Comparison of ENCODE assay signal across 25 cellular contexts in genomic region chr17:37708008-37708615, GRCh38. TPM values are rescaled to one million over a fixed set of nuclear protein-coding genes. Genes with fewer than 3 reads are reported as not detected.
DNase-seq lines count a peak whose midpoint lies in the region; ATAC-seq, FAIRE-seq and TF ChIP-seq lines count a peak whose summit lies in the region.
"Had no signal": no experiment of that assay in that cellular context is flagged by ENCODE, and none has a peak within 500 bp of the region (broad histone marks: within the 10 kb centered on the region; RNA-seq: fewer than 3 reads in every experiment).

No MANE protein-coding gene starts in this region.

- H2BK15ac ChIP-seq in H1 (ENCODE audit: low read length): no peak overlapping the region
- H2BK15ac ChIP-seq in mesenchymal stem cell (ENCODE audit: low read depth, poor library complexity, severe bottlenecking): no peak overlapping the region

- H3K79me1 ChIP-seq in H1 (ENCODE audit: low read depth, low read length): no peaks in the 10 kb centered on the region
- H3K79me1 ChIP-seq in mesenchymal stem cell (replicated peaks; ENCODE audit: low read length, poor library complexity, severe bottlenecking): peaks cover 3% of the 10 kb centered on the region

- H3K4me2 ChIP-seq in H1 (ENCODE audit: insufficient read depth in 1 of 2, low read depth in 2 of 2, low read length in 2 of 2) (no peak overlapping the region), mesenchymal stem cell (ENCODE audit: low read length, poor library complexity, severe bottlenecking) (no peak overlapping the region), smooth muscle cell (no peak overlapping the region)

- no peak overlapping the region for H2AFZ ChIP-seq in H1 (ENCODE audit: low read length)
- H2AFZ ChIP-seq in mesenchymal stem cell (ENCODE audit: low read depth, low read length): no peak overlapping the region
- no peak overlapping the region for H2AFZ ChIP-seq in smooth muscle cell (ENCODE audit: low read depth)
- H2AFZ ChIP-seq: GM23248 had no signal

- H3K4me1 Mint-ChIP-seq in natural killer cell treated with Interleukin-12 subunit alpha and Interleukin-12 subunit beta and Interleukin-15 and Interleukin-18, amount 100 ng/mL, for 72 hours (ENCODE audit: low read depth in 2 of 2): no peaks in the 10 kb centered on the region
- H3K4me1 Mint-ChIP-seq: T-cell had no signal

- 89% methylated on average over 7 of the region's 7 CpGs; no CpG with 5 or more reads in 1 of the 2 experiments for WGBS in H1 (ENCODE audit: extremely low coverage in 1 of 2, insufficient coverage in 1 of 2, insufficient read length in 1 of 2, insufficient replicate concordance in 2 of 2, low coverage in 1 of 2, low lambda C conversion rate in 2 of 2, missing lambda C conversion rate in 1 of 2), 2 experiments
- WGBS in mesenchymal stem cell: 94% methylated on average over 6 of the region's 7 CpGs
- 68 to 72% methylated on average over 6 to 7 of the region's 7 CpGs for WGBS in upper lobe of left lung, 2 donors
- WGBS in smooth muscle cell (ENCODE audit: low lambda C conversion rate): 88% methylated on average over 7 of the region's 7 CpGs

- H3K23ac ChIP-seq in H1 (ENCODE audit: insufficient read length) (no peak overlapping the region), mesenchymal stem cell (ENCODE audit: low read length in 2 of 2) (no peak overlapping the region)

- no peak for DNase-seq in H1 (ENCODE audit: low read depth in 1 of 2, low spot score in 2 of 2)
- DNase-seq in mesenchymal stem cell: no peak
- DNase-seq in upper lobe of left lung: peak in 1 of 2 donors; percentile 59
- no peak for DNase-seq in smooth muscle cell (lab: John Stamatoyannopoulos, UW; ENCODE audit: unreplicated experiment)
- no peak for DNase-seq in natural killer cell treated with Interleukin-12 subunit alpha and Interleukin-12 subunit beta and Interleukin-15 and Interleukin-18, amount 100 ng/mL, for 72 hours (ENCODE audit: low spot score)
- DNase-seq: activated naive CD4-positive, alpha-beta T cell treated with anti-CD3 and anti-CD28 coated beads for 36 hours; activated T-cell treated with anti-CD3 and anti-CD28 coated beads for 4 hours; aorta; BE2C; DMS153; heart right ventricle; KG1; NCI-H1092; NCI-H510A treated with DMSO at 0.1 percent for 48 hours; stimulated activated CD4-positive, alpha-beta T cell treated with anti-CD3 and anti-CD28 coated beads, Interleukin-2, amount 100 ng/mL, for 48 hours; substantia nigra; T-cell had no signal

- H3K4me1 ChIP-seq in HUES48 (ENCODE audit: control insufficient read depth, insufficient read depth, low read length): peaks cover 15% of the 10 kb centered on the region
- H3K4me1 ChIP-seq in H1 (replicated peaks in 1 of 4; ENCODE audit: control insufficient read depth in 3 of 4, insufficient read depth in 4 of 4, low read length in 3 of 4): peaks cover 2 to 5% (median 2%) of the 10 kb centered on the region in 4 experiments; a peak in 5 of 7 replicates
- peaks cover 30% of the 10 kb centered on the region for H3K4me1 ChIP-seq in mesenchymal stem cell (ENCODE audit: control insufficient read depth, insufficient read depth, low read depth, low read length)
- H3K4me1 ChIP-seq in upper lobe of left lung: peaks cover 0 to 31% (median 10%) of the 10 kb centered on the region in 4 donors
- H3K4me1 ChIP-seq in smooth muscle cell (ENCODE audit: low read depth): peaks cover 3% of the 10 kb centered on the region
- H3K4me1 ChIP-seq: BE2C, heart right ventricle had no signal

- no peak overlapping the region for H4K5ac ChIP-seq in H1 (ENCODE audit: insufficient read length, low read depth, low read length)

- H3K14ac ChIP-seq in H1 (ENCODE audit: insufficient read length) (no peak overlapping the region), mesenchymal stem cell (ENCODE audit: low read length in 2 of 2) (no peak overlapping the region)

- no peak overlapping the region for H2BK20ac ChIP-seq in H1 (ENCODE audit: low read length)

- peaks cover 21 to 47% of the 10 kb centered on the region in 2 donors for H3K27me3 Mint-ChIP-seq in natural killer cell treated with Interleukin-12 subunit alpha and Interleukin-12 subunit beta and Interleukin-15 and Interleukin-18, amount 100 ng/mL, for 72 hours

- H3K9ac ChIP-seq in HUES48 (ENCODE audit: low read depth, low read length) (no peak overlapping the region), H1 (replicated peaks in 1 of 4; ENCODE audit: extremely low read depth in 1 of 4, low read depth in 3 of 4, low read length in 3 of 4) (no peak overlapping the region), mesenchymal stem cell (ENCODE audit: low read length) (no peak overlapping the region), smooth muscle cell (ENCODE audit: low read depth) (no peak overlapping the region)
- H3K9ac ChIP-seq: GM23248 had no signal

- 0 out of 2 replicates have a peak overlapping the region, but pooled peaks have one; percentile 42 for H2BK12ac ChIP-seq in H1 (ENCODE audit: low read depth, low read length)
- no peak overlapping the region for H2BK12ac ChIP-seq in mesenchymal stem cell (ENCODE audit: low read length in 2 of 2)

- no peak for TF ChIP-seq POLR2A in H1 (IDR thresholded peaks at IDR 0.05; ENCODE audit: control extremely low read depth in 1 of 2, low read depth in 2 of 2, low read length in 2 of 2)
- TF ChIP-seq POLR2A in upper lobe of left lung (IDR thresholded peaks at IDR 0.05): no peak

- no peak for TF ChIP-seq RAD21 in H1 (IDR thresholded peaks at IDR 0.05 in 1 of 2, conservative IDR thresholded peaks at IDR 0.05 in 1 of 2; ENCODE audit: low read depth in 2 of 2, low read length in 2 of 2)

- H3K36me3 Mint-ChIP-seq in natural killer cell treated with Interleukin-12 subunit alpha and Interleukin-12 subunit beta and Interleukin-15 and Interleukin-18, amount 100 ng/mL, for 72 hours: no peaks in the 10 kb centered on the region
- H3K36me3 Mint-ChIP-seq: T-cell had no signal

- CTCF ChIA-PET in H1 (lab: Charles Lee; ENCODE audit: partially characterized antibody): interaction anchor here (0.6 to 1.8 kb wide), 7 partner anchors 10 to 109 kb away, joined by 3 to 6 read pairs (median 4); no protein-coding TSS in a partner anchor

- H3K27ac Mint-ChIP-seq in natural killer cell treated with Interleukin-12 subunit alpha and Interleukin-12 subunit beta and Interleukin-15 and Interleukin-18, amount 100 ng/mL, for 72 hours: no peak overlapping the region
- H3K27ac Mint-ChIP-seq: activated naive CD4-positive, alpha-beta T cell treated with anti-CD3 and anti-CD28 coated beads for 36 hours; T-cell had no signal

- H2BK120ac ChIP-seq in H1 (replicated peaks; ENCODE audit: low read depth, low read length) (no peak overlapping the region), mesenchymal stem cell (ENCODE audit: low read depth, low read length) (no peak overlapping the region)

- H2AK5ac ChIP-seq in H1 (ENCODE audit: low read depth, low read length) (no peak overlapping the region), mesenchymal stem cell (ENCODE audit: low read length, severe bottlenecking) (peak overlapping the region; percentile 27)

- H3K4me3 Mint-ChIP-seq in natural killer cell treated with Interleukin-12 subunit alpha and Interleukin-12 subunit beta and Interleukin-15 and Interleukin-18, amount 100 ng/mL, for 72 hours: no peak overlapping the region
- H3K4me3 Mint-ChIP-seq: activated naive CD4-positive, alpha-beta T cell treated with anti-CD3 and anti-CD28 coated beads for 36 hours; endodermal cell; T-cell had no signal

- ATAC-seq in upper lobe of left lung (ENCODE audit: low FRiP score in 2 of 2) (peak in 1 of 2 donors; percentile 61), HG02798 (IDR thresholded peaks at IDR 0.05; ENCODE audit: poor library complexity, unreplicated experiment) (no peak)
- ATAC-seq in natural killer cell treated with Interleukin-12 subunit alpha and Interleukin-12 subunit beta and Interleukin-15 and Interleukin-18, amount 100 ng/mL, for 72 hours: no peak
- ATAC-seq: Right ventricle myocardium inferior, T-cell had no signal

- no peak overlapping the region for H4K91ac ChIP-seq in H1 (replicated peaks; ENCODE audit: insufficient read length, low read length)
- no peak overlapping the region for H4K91ac ChIP-seq in mesenchymal stem cell (ENCODE audit: low read length)

- H3K27me3 ChIP-seq in HUES48 (ENCODE audit: control insufficient read depth, insufficient read depth, low read length) (no peaks in the 10 kb centered on the region), H1 (replicated peaks in 1 of 4; ENCODE audit: control insufficient read depth in 3 of 4, extremely low read depth in 1 of 4, insufficient read depth in 3 of 4, low read length in 3 of 4) (no peaks in the 10 kb centered on the region; a peak in 1 of 7 replicates), mesenchymal stem cell (ENCODE audit: control insufficient read depth in 1 of 2, insufficient read depth in 1 of 2, low read length in 2 of 2) (peaks cover 0 to 85% of the 10 kb centered on the region in 2 experiments), upper lobe of left lung (no peaks in the 10 kb centered on the region), smooth muscle cell (ENCODE audit: low read depth) (peaks cover 10% of the 10 kb centered on the region)

- no peaks in the 10 kb centered on the region for H3K79me2 ChIP-seq in H1 (ENCODE audit: control insufficient read depth in 1 of 2, insufficient read depth in 2 of 2, low read length in 2 of 2)
- H3K79me2 ChIP-seq in smooth muscle cell (ENCODE audit: low read depth): no peaks in the 10 kb centered on the region

- no peak overlapping the region for H3K56ac ChIP-seq in H1 (replicated peaks; ENCODE audit: insufficient read length, low read depth, low read length)

- FAIRE-seq in H1 (lab: Jason Lieb, UNC): no peak

- H4K8ac ChIP-seq in H1 (ENCODE audit: extremely low read depth, insufficient read depth, low read length): no peak overlapping the region
- no peak overlapping the region for H4K8ac ChIP-seq in mesenchymal stem cell (ENCODE audit: low read length)

- H3K27ac ChIP-seq in HUES48 (ENCODE audit: low read depth, low read length): peak overlapping the region; percentile 59
- no peak overlapping the region for H3K27ac ChIP-seq in H1 (ENCODE audit: low read depth, low read length)
- H3K27ac ChIP-seq in mesenchymal stem cell (ENCODE audit: low read length, poor library complexity, severe bottlenecking): peak overlapping the region; percentile 70
- peak overlapping the region in 3 of 4 donors; percentile 2 to 68 (median 53) for H3K27ac ChIP-seq in upper lobe of left lung
- no peak overlapping the region for H3K27ac ChIP-seq in smooth muscle cell (ENCODE audit: low read depth)
- H3K27ac ChIP-seq: GM23248, heart right ventricle, HL-60 had no signal

- H3F3A ChIP-seq in smooth muscle cell (ENCODE audit: low read depth): no peaks in the 10 kb centered on the region

- H3K9me3 Mint-ChIP-seq in natural killer cell treated with Interleukin-12 subunit alpha and Interleukin-12 subunit beta and Interleukin-15 and Interleukin-18, amount 100 ng/mL, for 72 hours: no peaks in the 10 kb centered on the region
- H3K9me3 Mint-ChIP-seq: activated naive CD4-positive, alpha-beta T cell treated with anti-CD3 and anti-CD28 coated beads for 36 hours; T-cell had no signal

- TF ChIP-seq CTCF in H1 (IDR thresholded peaks at IDR 0.05; ENCODE audit: control extremely low read depth in 1 of 3, insufficient read depth in 1 of 3, low read depth in 1 of 3, low read length in 3 of 3) (no peak), upper lobe of left lung (IDR thresholded peaks at IDR 0.05) (no peak), smooth muscle cell (IDR thresholded peaks at IDR 0.05; ENCODE audit: borderline replicate concordance, insufficient read depth, poor library complexity, severe bottlenecking) (no peak)

- H3K4me3 ChIP-seq in HUES48 (ENCODE audit: low read depth, low read length) (no peak overlapping the region), H1 (ENCODE audit: extremely low read depth in 1 of 4, insufficient read depth in 2 of 4, low read depth in 3 of 4, low read length in 4 of 4) (no peak overlapping the region), mesenchymal stem cell (ENCODE audit: insufficient read depth in 1 of 2, low read depth in 1 of 2, low read length in 2 of 2) (no peak overlapping the region), upper lobe of left lung (no peak overlapping the region), smooth muscle cell (no peak overlapping the region)
- H3K4me3 ChIP-seq: GM23248, heart right ventricle had no signal

- H3K18ac ChIP-seq in H1 (ENCODE audit: extremely low read depth, low read length): no peak overlapping the region
- no peak overlapping the region for H3K18ac ChIP-seq in mesenchymal stem cell (ENCODE audit: low read depth in 1 of 2, low read length in 2 of 2)

- H3K36me3 ChIP-seq in HUES48 (ENCODE audit: control insufficient read depth, insufficient read depth, low read length): no peaks in the 10 kb centered on the region
- no peaks in the 10 kb centered on the region for H3K36me3 ChIP-seq in H1 (ENCODE audit: control insufficient read depth in 2 of 4, insufficient read depth in 4 of 4, low read length in 3 of 4)
- H3K36me3 ChIP-seq in mesenchymal stem cell (ENCODE audit: control insufficient read depth in 1 of 2, insufficient read depth in 2 of 2, low read depth in 1 of 2, low read length in 2 of 2): peaks cover 0 to 53% of the 10 kb centered on the region in 2 experiments
- no peaks in the 10 kb centered on the region for H3K36me3 ChIP-seq in upper lobe of left lung
- no peaks in the 10 kb centered on the region for H3K36me3 ChIP-seq in smooth muscle cell (ENCODE audit: low read depth)
- H3K36me3 ChIP-seq: BE2C, heart right ventricle had no signal

- no peak overlapping the region for H2BK5ac ChIP-seq in H1 (ENCODE audit: low read depth, low read length)
- no peak overlapping the region for H2BK5ac ChIP-seq in mesenchymal stem cell (ENCODE audit: low read depth, low read length, poor library complexity, severe bottlenecking)

- no peaks in the 10 kb centered on the region for H3K23me2 ChIP-seq in H1 (ENCODE audit: low read depth, low read length)

- H4K20me1 ChIP-seq in H1 (replicated peaks in 1 of 2; ENCODE audit: control insufficient read depth in 1 of 2, insufficient read depth in 2 of 2, low read length in 2 of 2) (no peaks in the 10 kb centered on the region), smooth muscle cell (ENCODE audit: low read depth) (no peaks in the 10 kb centered on the region)

- no peak overlapping the region for H3K4ac ChIP-seq in H1 (replicated peaks; ENCODE audit: insufficient read length, low read depth, low read length)
- H3K4ac ChIP-seq in mesenchymal stem cell (ENCODE audit: low read depth in 1 of 2, low read length in 2 of 2): no peak overlapping the region

- POLR2A ChIA-PET in H1 (lab: Charles Lee; ENCODE audit: partially characterized antibody): interaction anchor here (0.6 kb wide), 1 partner anchor 22 kb away, joined by 3 read pairs; no protein-coding TSS in a partner anchor

- no peak for TF ChIP-seq EP300 in H1 (IDR thresholded peaks at IDR 0.05; ENCODE audit: borderline replicate concordance in 1 of 2, low read depth in 2 of 2, low read length in 2 of 2)
- TF ChIP-seq EP300 in upper lobe of left lung (IDR thresholded peaks at IDR 0.05): no peak

- H3K9me3 ChIP-seq in HUES48 (ENCODE audit: control insufficient read depth, insufficient read depth, low read length) (no peaks in the 10 kb centered on the region), H1 (ENCODE audit: insufficient read depth in 2 of 2, low read depth in 1 of 2, low read length in 1 of 2) (no peaks in the 10 kb centered on the region), mesenchymal stem cell (ENCODE audit: control insufficient read depth, low read length) (no peaks in the 10 kb centered on the region), upper lobe of left lung (no peaks in the 10 kb centered on the region), smooth muscle cell (replicated peaks; ENCODE audit: low read depth) (no peaks in the 10 kb centered on the region)
- H3K9me3 ChIP-seq: BE2C, heart right ventricle had no signal

RNA-seq across cellular contexts. Expression of gene HNF1B, which starts 36.7 kb away (rescaled TPM):
- total RNA-seq in H1 (2021; fragmentation: NEBNext Ultra II Directional; extraction: Animal tissue kit (Norgen Biotek cat#: 25700)): 0.13 TPM in 1 of 2 replicates, not detected in the other
- polyA plus RNA-seq in H1 (2011; rRNA removed): 0.28 and 0.30 TPM in 2 replicates
- polyA plus RNA-seq in H1 (2011; cell fraction: cytosol; rRNA removed): 0.17 TPM
- polyA plus RNA-seq in H1 (2011; cell fraction: nucleus; rRNA removed): 0.40 TPM
- 0.17 to 0.58 TPM (median 0.27 TPM) in 4 replicates for polyA plus RNA-seq in H1 (2012, experiment 1 of 2)
- 0.17 TPM for polyA plus RNA-seq in H1 (2012, experiment 2 of 2)
- 0.12 TPM for polyA plus RNA-seq in H1 (2013, experiment 1 of 2)
- polyA plus RNA-seq in H1 (2013, experiment 2 of 2): 0.11 TPM
- 0.20 and 0.22 TPM in 2 replicates for polyA minus RNA-seq in H1 (2011; rRNA and poly(A)+ RNA removed)
- not detected for polyA minus RNA-seq in H1 (2011; cell fraction: cytosol; rRNA and poly(A)+ RNA removed)
- polyA minus RNA-seq in H1 (2011; cell fraction: nucleus; rRNA and poly(A)+ RNA removed): not detected
- 0.03 TPM for polyA plus RNA-seq in mesenchymal stem cell (2013, experiment 1 of 2)
- polyA plus RNA-seq in mesenchymal stem cell (2013, experiment 2 of 2): 0.03 TPM
- 10 to 100 TPM; 14.4 to 31.4 (median 16.0) TPM for total RNA-seq in upper lobe of left lung
- total RNA-seq in smooth muscle cell: not detected in 2 replicates
- not detected in 2 replicates for polyA plus RNA-seq in smooth muscle cell
- under 1 TPM in 1 of 2 donors, not detected in 1; 0.19 TPM for total RNA-seq in natural killer cell treated with Interleukin-12 subunit alpha and Interleukin-12 subunit beta and Interleukin-15 and Interleukin-18, amount 100 ng/mL, for 72 hours
- total RNA-seq: activated naive CD4-positive, alpha-beta T cell treated with anti-CD3 and anti-CD28 coated beads for 36 hours; aorta; cerebellum; GM23248; heart right ventricle; osteoblast; Right ventricle myocardium inferior had no signal
- polyA plus RNA-seq: GM23248, heart right ventricle had no signal

Comparison
In these comparisons a context has a peak if more than half of its experiments do, and no peak if none do; other contexts are left out.
1. H3K27ac ChIP-seq: peak in HUES48 (single experiment), mesenchymal stem cell (single experiment) and upper lobe of left lung (3 of 4); none in H1 (single experiment) and smooth muscle cell (single experiment).
2. RNA of gene HNF1B, which starts 36.7 kb away (total RNA-seq): 14.4 to 31.4 TPM in upper lobe of left lung; 0.19 TPM in natural killer cell treated with Interleukin-12 subunit alpha and Interleukin-12 subunit beta and Interleukin-15 and Interleukin-18, amount 100 ng/mL, for 72 hours, 0.13 TPM in H1 and not detected in smooth muscle cell; every median in the first group is over 10 times any median in the second.